In genomic region chr12:26713885-26714383, GRCh38 we compare ENCODE assay signal across 11 cellular contexts.
A peak's percentile ranks its signal among the peaks of the same experiment; 100 is the strongest.
DNase-seq lines count a peak whose midpoint lies in the region; ATAC-seq and TF ChIP-seq lines count a peak whose summit lies in the region.
"Had no signal": no experiment of that assay in that cellular context is flagged by ENCODE, and none has a peak within 500 bp of the region (broad histone marks: within the 10 kb centered on the region; RNA-seq: fewer than 3 reads in every experiment).

No MANE protein-coding gene starts in this region.

- H3K27me3 ChIP-seq in GM06990 (replicated peaks; ENCODE audit: control insufficient read depth, insufficient read depth, low read length) (no peaks in the 10 kb centered on the region), thyroid gland (no peaks in the 10 kb centered on the region)

- H3K36me3 ChIP-seq in GM06990 (ENCODE audit: control insufficient read depth, insufficient read depth, low read length) (peaks cover 3% of the 10 kb centered on the region), thyroid gland (no peaks in the 10 kb centered on the region)

- H3K27ac ChIP-seq in thyroid gland: no peak overlapping the region

- 93 to 95% methylated on average over 8 of the region's 8 CpGs for WGBS in thyroid gland, 2 donors

- no peak overlapping the region; the same call in 1 of the 2 replicates for H3K4me3 ChIP-seq in GM06990 (replicated peaks; ENCODE audit: low read depth, low read length)
- H3K4me3 ChIP-seq in thyroid gland (replicated peaks in 1 of 3): no peak overlapping the region

- intact Hi-C loops in thyroid gland (cut with DNase I): no loop called here

- peak; percentile 69 for DNase-seq in GM06990 (ENCODE audit: extremely low read depth, insufficient read length)
- DNase-seq in thyroid gland: no peak
- no peak for DNase-seq in SW 1271 (lab: John Stamatoyannopoulos, UW)
- DNase-seq in HCEC 1CT: no peak
- no peak for DNase-seq in T1000 (lab: John Stamatoyannopoulos, UW)
- DNase-seq: activated CD8-positive, alpha-beta T cell treated with anti-CD3 and anti-CD28 coated beads for 36 hours; amniotic stem cell; NCI-H524 had no signal

- no peak for TF ChIP-seq CTCF in GM06990 (IDR thresholded peaks at IDR 0.05; ENCODE audit: insufficient read depth, low read length, poor library complexity, severe bottlenecking)
- TF ChIP-seq CTCF in thyroid gland (IDR thresholded peaks at IDR 0.05): no peak

- H3K4me1 ChIP-seq in thyroid gland: no peaks in the 10 kb centered on the region

- peak; percentile 79 for ATAC-seq in HG02610 (IDR thresholded peaks at IDR 0.05; ENCODE audit: unreplicated experiment)
- ATAC-seq in HG03432 (IDR thresholded peaks at IDR 0.05; ENCODE audit: unreplicated experiment): peak; percentile 89
- ATAC-seq: activated CD8-positive, alpha-beta T cell treated with anti-CD3 and anti-CD28 coated beads for 36 hours had no signal

- H3K9me3 ChIP-seq in thyroid gland: no peaks in the 10 kb centered on the region

- TF ChIP-seq POLR2A in GM19193 (IDR thresholded peaks at IDR 0.05; ENCODE audit: extremely low read depth, insufficient read depth, insufficient read length) (peak; percentile 22), thyroid gland (IDR thresholded peaks at IDR 0.05) (no peak)
